Comparison of ENCODE assay signal across 14 cellular contexts in the genomic region with DNA sequence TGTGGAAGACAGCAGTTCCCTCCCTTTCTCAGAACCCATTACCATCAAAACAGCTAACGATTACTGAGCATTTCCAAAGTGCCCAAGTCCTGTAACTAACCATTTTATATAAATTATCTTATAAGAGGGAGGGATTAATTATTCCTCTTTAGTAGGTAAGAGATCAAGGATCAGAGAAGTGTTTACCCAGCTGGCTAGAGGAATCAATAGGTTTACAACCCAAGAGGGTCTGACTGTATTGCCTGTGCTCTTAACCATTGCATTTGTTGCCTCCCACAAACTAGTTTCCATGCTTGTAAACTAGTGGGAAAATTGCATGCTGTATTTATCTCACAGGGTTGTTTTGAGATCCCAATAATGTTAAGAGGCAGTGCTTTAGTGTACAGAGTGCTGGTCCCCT. TPM values are rescaled to one million over a fixed set of nuclear protein-coding genes. Genes with fewer than 3 reads are reported as not detected.
DNase-seq lines count a peak whose midpoint lies in the region; ATAC-seq and TF ChIP-seq lines count a peak whose summit lies in the region.
"Had no signal": no experiment of that assay in that cellular context is flagged by ENCODE, and none has a peak within 500 bp of the region (broad histone marks: within the 10 kb centered on the region; RNA-seq: fewer than 3 reads in every experiment).

No MANE protein-coding gene starts in this region.

- intact Hi-C loops in CD14-positive monocyte (cut with micrococcal nuclease) = no loop called here
- intact Hi-C loops in Caco-2 (cut with micrococcal nuclease; ENCODE audit: unreplicated experiment) = no loop called here

- H3K27me3 ChIP-seq in Caco-2 (replicated peaks; ENCODE audit: control insufficient read depth, insufficient read depth, low read length) (no peaks in the 10 kb centered on the region), endodermal cell (ENCODE audit: control insufficient read depth, insufficient read depth, low read length, poor library complexity, severe bottlenecking) (no peaks in the 10 kb centered on the region)
- H3K27me3 ChIP-seq: pancreas had no signal

- no peak for ATAC-seq in HG02885 (IDR thresholded peaks at IDR 0.05; ENCODE audit: poor library complexity, unreplicated experiment)
- no peak for ATAC-seq in HG03457 (IDR thresholded peaks at IDR 0.05; ENCODE audit: unreplicated experiment)
- ATAC-seq: activated CD4-positive, CD25-positive, alpha-beta regulatory T cell treated with anti-CD3 and anti-CD28 coated beads, Interleukin-2, amount 50 U/mL, for 24 hours; HCT116; left lung; pancreas had no signal

- peaks cover 0 to 15% of the 10 kb centered on the region in 2 donors for H3K36me3 Mint-ChIP-seq in CD14-positive monocyte
- H3K36me3 Mint-ChIP-seq in Caco-2 (ENCODE audit: insufficient read depth, unreplicated experiment) = peaks cover 6% of the 10 kb centered on the region
- H3K36me3 Mint-ChIP-seq in endodermal cell (ENCODE audit: low read depth) = peaks cover 32% of the 10 kb centered on the region

- H3K27ac Mint-ChIP-seq in CD14-positive monocyte (no peak overlapping the region), Caco-2 (ENCODE audit: unreplicated experiment) (peak overlapping the region; percentile 52), endodermal cell (no peak overlapping the region)

- peaks cover 4% of the 10 kb centered on the region; the same call in 1 of the 2 replicates for H3K36me3 ChIP-seq in Caco-2 (ENCODE audit: control insufficient read depth, insufficient read depth, low read length)
- H3K36me3 ChIP-seq in endodermal cell (ENCODE audit: control insufficient read depth, insufficient read depth, low read length) = peaks cover 25% of the 10 kb centered on the region
- H3K36me3 ChIP-seq: pancreas had no signal

- peak overlapping the region; percentile 4 to 88 for H3K4me3 Mint-ChIP-seq in CD14-positive monocyte
- H3K4me3 Mint-ChIP-seq in Caco-2 (ENCODE audit: unreplicated experiment) = peak overlapping the region; percentile 84
- peak overlapping the region; percentile 82 for H3K4me3 Mint-ChIP-seq in endodermal cell

- H3K9me3 ChIP-seq in Caco-2 = peaks cover 26% of the 10 kb centered on the region
- peaks cover 41% of the 10 kb centered on the region for H3K9me3 ChIP-seq in endodermal cell (ENCODE audit: control insufficient read depth, low read length)
- H3K9me3 ChIP-seq: pancreas had no signal

- peaks cover 30% of the 10 kb centered on the region for H3K4me1 Mint-ChIP-seq in CD14-positive monocyte
- H3K4me1 Mint-ChIP-seq in Caco-2 (ENCODE audit: low read depth, unreplicated experiment) = no peaks in the 10 kb centered on the region
- H3K4me1 Mint-ChIP-seq in endodermal cell = peaks cover 11% of the 10 kb centered on the region

- H3K27me3 Mint-ChIP-seq in CD14-positive monocyte (ENCODE audit: low read depth in 3 of 3) (peaks cover 31 to 52% (median 40%) of the 10 kb centered on the region in 3 donors), Caco-2 (ENCODE audit: insufficient read depth, unreplicated experiment) (no peaks in the 10 kb centered on the region), endodermal cell (ENCODE audit: insufficient read depth) (peaks cover 33% of the 10 kb centered on the region)

- no peak overlapping the region for H3K4me3 ChIP-seq in Caco-2 (ENCODE audit: low read depth, low read length)
- no peak overlapping the region for H3K4me3 ChIP-seq in endodermal cell (ENCODE audit: low read length)
- H3K4me3 ChIP-seq: left lung, pancreas, SJSA1 had no signal

- POLR2A ChIA-PET in Caco-2 (lab: Charles Lee) = interaction anchor here (1.0 kb wide), 1 partner anchor 12 kb away, joined by 3 read pairs; the partner anchor contains the start of gene PIGT

- peaks cover 23 to 35% (median 33%) of the 10 kb centered on the region in 7 donors for H3K9me3 Mint-ChIP-seq in CD14-positive monocyte
- peaks cover 34% of the 10 kb centered on the region for H3K9me3 Mint-ChIP-seq in Caco-2 (ENCODE audit: unreplicated experiment)
- peaks cover 30% of the 10 kb centered on the region for H3K9me3 Mint-ChIP-seq in endodermal cell

- CTCF ChIA-PET in Caco-2 (lab: Charles Lee) = no interaction called here

- BruUV-seq in Caco-2 (replicated peaks; lab: Mats Ljungman, UMichigan) = TSS peak; percentile 18

- no peak for TF ChIP-seq CTCF in CD14-positive monocyte (IDR thresholded peaks at IDR 0.05)
- TF ChIP-seq CTCF in Caco-2 (IDR thresholded peaks at IDR 0.05; ENCODE audit: insufficient read depth in 1 of 2, low read depth in 1 of 2, low read length in 1 of 2, severe bottlenecking in 1 of 2, unreplicated experiment in 1 of 2) = no peak
- TF ChIP-seq CTCF in endodermal cell (conservative IDR thresholded peaks at IDR 0.05) = no peak

- H3K27ac ChIP-seq in endodermal cell (ENCODE audit: low read depth, low read length) = no peak overlapping the region
- H3K27ac ChIP-seq: left lung, pancreas, SJSA1 had no signal

- no peak for DNase-seq in CD14-positive monocyte (ENCODE audit: low spot score)
- no peak for DNase-seq in Caco-2
- peak; percentile 61 for DNase-seq in NCI-H774 (lab: John Stamatoyannopoulos, UW)
- DNase-seq in endodermal cell = no peak
- DNase-seq in DMS 273 treated with DMSO at 0.1 percent for 48 hours (lab: John Stamatoyannopoulos, UW) = no peak
- no peak for DNase-seq in stimulated activated CD4-positive, alpha-beta T cell treated with anti-CD3 and anti-CD28 coated beads, Interleukin-4, amount 100 ng/mL, for 24 hours
- DNase-seq: left lung, NCI-H226, pancreas had no signal

- H3K9ac ChIP-seq in endodermal cell (ENCODE audit: extremely low read depth, low read length, poor library complexity, severe bottlenecking) = no peak overlapping the region

- 100% methylated on average over 1 of the region's 1 CpG; no CpG with 5 or more reads in 1 of the 2 experiments for WGBS in endodermal cell (ENCODE audit: insufficient coverage in 1 of 2, insufficient read length in 1 of 2), 2 experiments

- H3K4me1 ChIP-seq in Caco-2 = no peaks in the 10 kb centered on the region
- H3K4me1 ChIP-seq in endodermal cell (ENCODE audit: control insufficient read depth, insufficient read depth, low read length) = peaks cover 4% of the 10 kb centered on the region

RNA-seq across cellular contexts. Expression of gene DBNDD2, which starts 3.7 kb away (rescaled TPM):
- polyA plus RNA-seq in CD14-positive monocyte = 10 to 100 TPM; 15.6 to 21.9 TPM
- total RNA-seq in Caco-2 (2022) (71.0 and 74.3 TPM in 2 replicates), endodermal cell (10 to 100 TPM; 63.2 to 69.1 TPM)
- polyA plus RNA-seq in endodermal cell (2013, experiment 1 of 2) = 39.0 TPM
- 41.4 TPM for polyA plus RNA-seq in endodermal cell (2013, experiment 2 of 2)

RNA-seq across cellular contexts. Expression of gene PIGT, which starts 11.5 kb away (rescaled TPM):
- polyA plus RNA-seq in CD14-positive monocyte = 10 to 100 TPM; 59.7 to 87.6 TPM
- total RNA-seq in Caco-2 (2022) = 239 and 259 TPM in 2 replicates
- 10 to 100 TPM; 83.3 to 90.1 TPM for total RNA-seq in endodermal cell
- 77.8 TPM for polyA plus RNA-seq in endodermal cell (2013, experiment 1 of 2)
- polyA plus RNA-seq in endodermal cell (2013, experiment 2 of 2) = 69.9 TPM

RNA-seq across cellular contexts. Expression of gene TP53TG5, which starts 26.3 kb away (rescaled TPM):
- polyA plus RNA-seq in CD14-positive monocyte = under 1 TPM in 1 of 2 donors, not detected in 1; 0.11 TPM
- total RNA-seq in Caco-2 (2022) (not detected in 2 replicates), endodermal cell (1 to 10 TPM; 2.0 to 2.4 TPM)
- polyA plus RNA-seq in endodermal cell (2013, experiment 1 of 2) = 0.32 TPM
- polyA plus RNA-seq in endodermal cell (2013, experiment 2 of 2) = 0.46 TPM
- total RNA-seq: SJSA1 had no signal
- polyA plus RNA-seq: pancreas had no signal

RNA-seq across cellular contexts. Expression of gene SYS1, which starts 41.5 kb away (rescaled TPM):
- 10 to 100 TPM; 22.1 to 23.1 TPM for polyA plus RNA-seq in CD14-positive monocyte
- total RNA-seq in Caco-2 (2022) (62.1 and 67.1 TPM in 2 replicates), endodermal cell (10 to 100 TPM; 22.1 to 23.8 TPM)
- polyA plus RNA-seq in endodermal cell (2013, experiment 1 of 2) = 16.4 TPM
- polyA plus RNA-seq in endodermal cell (2013, experiment 2 of 2) = 15.6 TPM

RNA-seq across cellular contexts. Expression of gene SDC4, which starts 56.2 kb away (rescaled TPM):
- polyA plus RNA-seq in CD14-positive monocyte = 1 to 10 TPM; 1.6 to 1.9 TPM
- 227 and 242 TPM in 2 replicates for total RNA-seq in Caco-2 (2022)
- 100 to 1,000 TPM in 1 of 2 donors, 10 to 100 TPM in 1; 78.0 to 118 TPM for total RNA-seq in endodermal cell
- polyA plus RNA-seq in endodermal cell (2013, experiment 1 of 2) = 34.2 TPM
- 32.7 TPM for polyA plus RNA-seq in endodermal cell (2013, experiment 2 of 2)
